ENCODE assay signal across 1 cellular context in the genomic region with DNA sequence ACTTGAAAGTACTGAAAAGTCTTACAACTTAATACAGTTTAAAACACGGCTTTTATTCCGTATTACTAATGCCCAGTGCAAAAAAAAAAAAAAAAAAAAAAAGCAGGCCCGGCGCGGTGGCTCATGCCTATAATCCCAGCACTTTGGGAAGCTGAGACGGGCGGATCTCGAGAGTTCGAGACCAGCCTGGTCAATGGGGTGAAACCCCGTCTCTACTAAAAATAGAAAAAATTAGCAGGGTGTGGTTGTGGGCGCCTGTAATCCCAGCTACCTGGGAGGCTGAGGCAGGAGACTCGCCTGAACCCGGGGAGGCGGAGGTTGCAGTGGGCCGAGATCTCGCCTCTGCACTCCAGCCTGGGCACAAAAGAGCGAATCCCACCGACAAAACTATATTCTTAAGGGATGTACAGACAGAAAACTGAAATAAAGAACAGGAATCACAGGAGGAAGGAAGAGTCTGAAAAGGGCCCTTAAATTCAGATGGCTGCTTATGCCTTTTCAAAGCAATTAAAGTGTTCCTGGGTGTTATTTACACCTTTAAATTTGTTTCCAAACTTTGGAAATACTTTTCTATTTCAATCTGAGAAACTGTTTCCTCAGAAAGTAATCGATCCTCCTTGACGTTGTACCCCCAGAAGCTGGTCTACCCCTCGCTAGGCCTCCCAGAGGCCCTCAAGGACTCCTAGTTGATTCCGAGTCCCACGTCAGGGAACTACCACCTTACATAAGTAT.
TF ChIP-seq lines count a peak whose summit lies in the region.

No MANE protein-coding gene starts in this region.

TF ChIP-seq in HEK293, 187 proteins besides CTCF, POLR2A, EP300 and RAD21 (continued from another document):
- TF ChIP-seq, protein P1, sequence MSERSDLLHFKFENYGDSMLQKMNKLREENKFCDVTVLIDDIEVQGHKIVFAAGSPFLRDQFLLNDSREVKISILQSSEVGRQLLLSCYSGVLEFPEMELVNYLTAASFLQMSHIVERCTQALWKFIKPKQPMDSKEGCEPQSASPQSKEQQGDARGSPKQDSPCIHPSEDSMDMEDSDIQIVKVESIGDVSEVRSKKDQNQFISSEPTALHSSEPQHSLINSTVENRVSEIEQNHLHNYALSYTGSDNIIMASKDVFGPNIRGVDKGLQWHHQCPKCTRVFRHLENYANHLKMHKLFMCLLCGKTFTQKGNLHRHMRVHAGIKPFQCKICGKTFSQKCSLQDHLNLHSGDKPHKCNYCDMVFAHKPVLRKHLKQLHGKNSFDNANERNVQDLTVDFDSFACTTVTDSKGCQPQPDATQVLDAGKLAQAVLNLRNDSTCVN (tag by site-specific recombination; optimal IDR thresholded peaks at IDR 0.05): no peak
- TF ChIP-seq, protein P2, sequence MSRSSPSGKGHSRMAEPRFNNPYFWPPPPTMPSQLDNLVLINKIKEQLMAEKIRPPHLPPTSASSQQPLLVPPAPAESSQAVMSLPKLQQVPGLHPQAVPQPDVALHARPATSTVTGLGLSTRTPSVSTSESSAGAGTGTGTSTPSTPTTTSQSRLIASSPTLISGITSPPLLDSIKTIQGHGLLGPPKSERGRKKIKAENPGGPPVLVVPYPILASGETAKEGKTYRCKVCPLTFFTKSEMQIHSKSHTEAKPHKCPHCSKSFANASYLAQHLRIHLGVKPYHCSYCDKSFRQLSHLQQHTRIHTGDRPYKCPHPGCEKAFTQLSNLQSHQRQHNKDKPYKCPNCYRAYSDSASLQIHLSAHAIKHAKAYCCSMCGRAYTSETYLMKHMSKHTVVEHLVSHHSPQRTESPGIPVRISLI (tag by site-specific recombination; IDR thresholded peaks at IDR 0.05): peak; percentile 98
- no peak for TF ChIP-seq ZNF529 (tag by site-specific recombination; IDR thresholded peaks at IDR 0.05; ENCODE audit: insufficient replicate concordance)
- 0 out of 2 replicates have a peak, but pooled peaks have one; percentile 27 for TF ChIP-seq ZNF391 (tag by site-specific recombination; IDR thresholded peaks at IDR 0.05; ENCODE audit: borderline replicate concordance, low read depth)
- TF ChIP-seq IKZF3 (tag by site-specific recombination; IDR thresholded peaks at IDR 0.05): no peak
- TF ChIP-seq ZNF626 (tag by site-specific recombination; IDR thresholded peaks at IDR 0.05): no peak
- no peak for TF ChIP-seq ZNF324 (tag by site-specific recombination; IDR thresholded peaks at IDR 0.05)
- TF ChIP-seq ZNF23 (tag by site-specific recombination; IDR thresholded peaks at IDR 0.05; ENCODE audit: borderline replicate concordance): no peak
